ENCODE assay signal across 13 cellular contexts in the genomic region with DNA sequence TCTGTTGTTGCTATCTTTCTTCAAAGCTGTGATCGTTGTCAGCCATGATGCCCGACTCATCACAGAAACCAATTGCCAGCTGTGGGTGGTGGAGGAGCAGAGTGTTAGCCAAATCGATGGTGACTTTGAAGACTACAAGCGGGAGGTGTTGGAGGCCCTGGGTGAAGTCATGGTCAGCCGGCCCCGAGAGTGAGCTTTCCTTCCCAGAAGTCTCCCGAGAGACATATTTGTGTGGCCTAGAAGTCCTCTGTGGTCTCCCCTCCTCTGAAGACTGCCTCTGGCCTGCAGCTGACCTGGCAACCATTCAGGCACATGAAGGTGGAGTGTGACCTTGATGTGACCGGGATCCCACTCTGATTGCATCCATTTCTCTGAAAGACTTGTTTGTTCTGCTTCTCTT. TPM values are rescaled to one million over a fixed set of nuclear protein-coding genes. Genes with fewer than 3 reads are reported as not detected.
A peak's percentile ranks its signal among the peaks of the same experiment; 100 is the strongest.
DNase-seq lines count a peak whose midpoint lies in the region; ATAC-seq, FAIRE-seq and TF ChIP-seq lines count a peak whose summit lies in the region.
"Had no signal": no experiment of that assay in that cellular context is flagged by ENCODE, and none has a peak within 500 bp of the region (broad histone marks: within the 10 kb centered on the region; RNA-seq: fewer than 3 reads in every experiment).

No MANE protein-coding gene starts in this region.

- H3K4me1 ChIP-seq in A673 (ENCODE audit: insufficient read depth, low read length, poor library complexity, severe bottlenecking) (no peaks in the 10 kb centered on the region), HCT116 (ENCODE audit: control insufficient read depth in 1 of 2, insufficient read depth in 2 of 2, low read length in 2 of 2) (peaks cover 0 to 3% of the 10 kb centered on the region in 2 experiments; a peak in 1 of 4 replicates), trophoblast cell (ENCODE audit: control insufficient read depth in 1 of 2, insufficient read depth in 2 of 2, low read length in 2 of 2) (peaks cover 19% of the 10 kb centered on the region in 2 experiments)
- no peaks in the 10 kb centered on the region for H3K4me1 ChIP-seq in effector memory CD4-positive, alpha-beta T cell (ENCODE audit: control insufficient read depth, insufficient read depth, low read length, poor library complexity, severe bottlenecking)

- H3K4me2 ChIP-seq in HCT116 (ENCODE audit: low read length): no peak overlapping the region
- peak overlapping the region; percentile 8 for H3K4me2 ChIP-seq in trophoblast cell (ENCODE audit: low read length)

- no peak for TF ChIP-seq RAD21 in HCT116 (IDR thresholded peaks at IDR 0.05; ENCODE audit: low read depth)

- H3K27me3 ChIP-seq in A673 (replicated peaks; ENCODE audit: insufficient read depth, low read depth, low read length, poor library complexity) (no peaks in the 10 kb centered on the region), HCT116 (ENCODE audit: insufficient read depth, low read length) (no peaks in the 10 kb centered on the region), trophoblast cell (ENCODE audit: insufficient read depth, low read length) (no peaks in the 10 kb centered on the region)
- no peaks in the 10 kb centered on the region for H3K27me3 ChIP-seq in effector memory CD4-positive, alpha-beta T cell (replicated peaks; ENCODE audit: control insufficient read depth, insufficient read depth, low read length, poor library complexity, severe bottlenecking)

- no peaks in the 10 kb centered on the region for H3K9me2 ChIP-seq in HCT116 (ENCODE audit: insufficient read depth)

- H3K4ac ChIP-seq in trophoblast cell (ENCODE audit: low read depth, low read length): no peak overlapping the region

- peak overlapping the region; percentile 28 for H2BK120ac ChIP-seq in trophoblast cell (ENCODE audit: insufficient read depth, low read length, poor library complexity)

- peak overlapping the region; percentile 78 for H4K91ac ChIP-seq in trophoblast cell (ENCODE audit: low read depth, low read length)

- peak overlapping the region; percentile 75 for H2BK5ac ChIP-seq in trophoblast cell (ENCODE audit: low read depth, low read length, poor library complexity)

- FAIRE-seq in urothelium cell line (lab: Jason Lieb, UNC): no peak
- FAIRE-seq: TTC549 had no signal

- DNase-seq in A673 (ENCODE audit: low spot score) (no peak), HCT116 (ENCODE audit: low read depth, low spot score) (no peak), caudate nucleus (lab: John Stamatoyannopoulos, UW) (no peak), trophoblast cell (no peak), urothelium cell line (ENCODE audit: low spot score) (no peak)
- DNase-seq in activated effector memory CD4-positive, alpha-beta T cell treated with anti-CD3 and anti-CD28 coated beads, Interleukin-2, amount 50 U/mL, for 16 hours: no peak
- DNase-seq in effector memory CD4-positive, alpha-beta T cell: no peak
- DNase-seq: activated CD8-positive, alpha-beta memory T cell treated with anti-CD3 and anti-CD28 coated beads, Interleukin-2, amount 10 ng/mL, durations not matched to agents 7 days and 5 days; NCI-H1048; NCI-H446 treated with DMSO at 0.1 percent for 48 hours; retina had no signal

- no peak overlapping the region for H4K12ac ChIP-seq in trophoblast cell (ENCODE audit: low read depth, low read length)

- H3K23ac ChIP-seq in trophoblast cell (ENCODE audit: low read length): no peak overlapping the region

- intact Hi-C loops in A673 (cut with micrococcal nuclease; ENCODE audit: unreplicated experiment) (no loop called here), HCT116 (cut with micrococcal nuclease) (no loop called here)

- TF ChIP-seq CTCF in A673 (conservative IDR thresholded peaks at IDR 0.05; ENCODE audit: low read depth, low read length) (no peak), HCT116 (IDR thresholded peaks at IDR 0.05 in 2 of 3, conservative IDR thresholded peaks at IDR 0.05 in 1 of 3; ENCODE audit: borderline replicate concordance in 1 of 3, insufficient read depth in 1 of 3, low read depth in 2 of 3, low read length in 2 of 3) (no peak)

- H3K9me3 ChIP-seq in A673 (ENCODE audit: low read depth, low read length, poor library complexity, severe bottlenecking): no peaks in the 10 kb centered on the region
- H3K9me3 ChIP-seq in HCT116 (ENCODE audit: control insufficient read depth in 1 of 2, insufficient read depth in 1 of 2, low read depth in 1 of 2, low read length in 2 of 2): no peaks in the 10 kb centered on the region
- H3K9me3 ChIP-seq in trophoblast cell (ENCODE audit: insufficient read depth, low read depth, low read length): no peaks in the 10 kb centered on the region
- H3K9me3 ChIP-seq in effector memory CD4-positive, alpha-beta T cell (ENCODE audit: control insufficient read depth, low read length): no peaks in the 10 kb centered on the region

- RAD21 ChIA-PET in HCT116 (lab: Charles Lee; ENCODE audit: low non-redundant PET in 1 of 2, low total read pairs in 2 of 2, uncharacterized antibody in 2 of 2, unreplicated experiment in 2 of 2): no interaction called here

- peak overlapping the region; percentile 59 for H3K27ac ChIP-seq in A673 (ENCODE audit: low read depth, low read length, poor library complexity, severe bottlenecking)
- peak overlapping the region; percentile 41; the same call in 1 of the 2 replicates for H3K27ac ChIP-seq in HCT116 (ENCODE audit: low read depth, low read length)
- peak overlapping the region; percentile 64 for H3K27ac ChIP-seq in caudate nucleus (ENCODE audit: low read depth, low read length)
- peak overlapping the region; percentile 89 for H3K27ac ChIP-seq in trophoblast cell (ENCODE audit: low read depth, low read length)
- H3K27ac ChIP-seq in effector memory CD4-positive, alpha-beta T cell (ENCODE audit: insufficient read depth, low read length, poor library complexity, severe bottlenecking): no peak overlapping the region

- POLR2A ChIA-PET in A673 (lab: Charles Lee; ENCODE audit: low non-redundant PET) (interaction anchor here (0.6 kb wide), 1 partner anchor 24 kb away, joined by 9 read pairs; no protein-coding TSS in a partner anchor), HCT116 (lab: Charles Lee) (no interaction called here)

- WGBS in trophoblast cell (ENCODE audit: extremely low coverage, insufficient coverage, insufficient read length): no CpG with 5 or more reads among the region's 8 CpGs

- peak overlapping the region; percentile 71 for H3K14ac ChIP-seq in trophoblast cell (ENCODE audit: low read length)

- H3K9ac ChIP-seq in HCT116 (ENCODE audit: low read length) (no peak overlapping the region), trophoblast cell (ENCODE audit: low read length) (no peak overlapping the region)

- no TSS peak for BruUV-seq in A673 (replicated peaks; lab: Mats Ljungman, UMichigan)
- BruUV-seq in HCT116 (replicated peaks; lab: Mats Ljungman, UMichigan): no TSS peak

- peak overlapping the region; percentile 21 for H2BK12ac ChIP-seq in trophoblast cell (ENCODE audit: low read length)

- H4K8ac ChIP-seq in trophoblast cell (ENCODE audit: low read depth, low read length): peak overlapping the region; percentile 43

- peak overlapping the region; percentile 27 for H3K18ac ChIP-seq in trophoblast cell (ENCODE audit: low read length)

- ATAC-seq in HCT116: no peak
- ATAC-seq in HG02623 (IDR thresholded peaks at IDR 0.05; ENCODE audit: unreplicated experiment): no peak
- ATAC-seq: activated CD8-positive, alpha-beta memory T cell treated with anti-CD3 and anti-CD28 coated beads, Interleukin-2, amount 10 ng/mL, durations not matched to agents 7 days and 5 days had no signal

- peaks cover 37% of the 10 kb centered on the region; the same call in 1 of the 2 replicates for H3K79me2 ChIP-seq in HCT116 (ENCODE audit: insufficient read depth, low read length)
- peaks cover 1% of the 10 kb centered on the region for H3K79me2 ChIP-seq in trophoblast cell (ENCODE audit: control insufficient read depth, insufficient read depth, low read length, poor library complexity)

- no peaks in the 10 kb centered on the region; the same call in 1 of the 2 replicates for H4K20me1 ChIP-seq in HCT116 (ENCODE audit: insufficient read depth)

- no peak for TF ChIP-seq POLR2A in HCT116 (IDR thresholded peaks at IDR 0.05; ENCODE audit: borderline replicate concordance, extremely low read depth, insufficient read depth, insufficient read length)

- H3K79me1 ChIP-seq in trophoblast cell (ENCODE audit: low read length): peaks cover 10% of the 10 kb centered on the region

- CTCF ChIA-PET in A673 (lab: Charles Lee): interaction anchor here (0.6 kb wide), 1 partner anchor 24 kb away, joined by 7 read pairs; no protein-coding TSS in a partner anchor
- CTCF ChIA-PET in HCT116 (lab: Charles Lee): no interaction called here

- H3K4me3 ChIP-seq in A673 (ENCODE audit: low read depth, low read length, poor library complexity, severe bottlenecking) (no peak overlapping the region), HCT116 (replicated peaks in 1 of 2; ENCODE audit: low read depth in 1 of 2, low read length in 2 of 2) (no peak overlapping the region), trophoblast cell (ENCODE audit: low read depth, low read length) (no peak overlapping the region)
- no peak overlapping the region for H3K4me3 ChIP-seq in effector memory CD4-positive, alpha-beta T cell (ENCODE audit: insufficient read depth, low read depth, low read length, poor library complexity, severe bottlenecking)

- no peak overlapping the region for H2AFZ ChIP-seq in HCT116 (ENCODE audit: low read depth, low read length, poor library complexity, severe bottlenecking)
- H2AFZ ChIP-seq in trophoblast cell (ENCODE audit: insufficient read depth, low read length, poor library complexity): no peak overlapping the region

- H2AK5ac ChIP-seq in trophoblast cell (ENCODE audit: low read length): peak overlapping the region; percentile 6

- H3K36me3 ChIP-seq in A673 (ENCODE audit: insufficient read depth, low read length, poor library complexity, severe bottlenecking) (peaks cover 72% of the 10 kb centered on the region), HCT116 (ENCODE audit: control insufficient read depth in 1 of 2, insufficient read depth in 2 of 2, low read length in 2 of 2) (peaks cover 47 to 54% of the 10 kb centered on the region in 2 experiments), trophoblast cell (ENCODE audit: control insufficient read depth in 1 of 2, insufficient read depth in 2 of 2, low read length in 2 of 2) (peaks cover 53 to 64% of the 10 kb centered on the region in 2 experiments)
- peaks cover 62% of the 10 kb centered on the region for H3K36me3 ChIP-seq in effector memory CD4-positive, alpha-beta T cell (ENCODE audit: control insufficient read depth, insufficient read depth, low read length)

RNA-seq across cellular contexts. Expression of gene ABCF1, which starts 19.3 kb away (rescaled TPM):
- 109 and 119 TPM in 2 replicates for total RNA-seq in A673 (2021)
- total RNA-seq in HCT116 (2021; ENCODE audit: unreplicated experiment): 53.3 TPM
- 40.6 and 41.5 TPM in 2 replicates for polyA plus RNA-seq in HCT116 (2012)
- polyA plus RNA-seq in trophoblast cell (2013): 67.5 and 68.9 TPM in 2 replicates

RNA-seq across cellular contexts. Expression of gene PPP1R10, which starts 26.5 kb away (rescaled TPM):
- total RNA-seq in A673 (2021) (121 and 129 TPM in 2 replicates), HCT116 (2021; ENCODE audit: unreplicated experiment) (104 TPM)
- 38.7 and 44.4 TPM in 2 replicates for polyA plus RNA-seq in HCT116 (2012)
- 153 and 155 TPM in 2 replicates for polyA plus RNA-seq in trophoblast cell (2013)

RNA-seq across cellular contexts. Expression of gene MRPS18B, which starts 27.1 kb away (rescaled TPM):
- total RNA-seq in A673 (2021) (70.3 and 70.4 TPM in 2 replicates), HCT116 (2021; ENCODE audit: unreplicated experiment) (112 TPM)
- 92.3 and 113 TPM in 2 replicates for polyA plus RNA-seq in HCT116 (2012)
- 35.8 and 36.9 TPM in 2 replicates for polyA plus RNA-seq in trophoblast cell (2013)

RNA-seq across cellular contexts. Expression of gene PRR3, which starts 33.4 kb away (rescaled TPM):
- total RNA-seq in A673 (2021) (49.9 and 53.0 TPM in 2 replicates), HCT116 (2021; ENCODE audit: unreplicated experiment) (16.7 TPM)
- 6.5 and 12.9 TPM in 2 replicates for polyA plus RNA-seq in HCT116 (2012)
- 8.2 TPM in 2 replicates for polyA plus RNA-seq in trophoblast cell (2013)

RNA-seq across cellular contexts. Expression of gene GNL1, which starts 34.2 kb away (rescaled TPM):
- total RNA-seq in A673 (2021) (93.2 and 101 TPM in 2 replicates), HCT116 (2021; ENCODE audit: unreplicated experiment) (113 TPM)
- polyA plus RNA-seq in HCT116 (2012): 90.2 and 92.6 TPM in 2 replicates
- 39.3 and 41.5 TPM in 2 replicates for polyA plus RNA-seq in trophoblast cell (2013)
